ENCODE assay signal across 25 cellular contexts in the genomic region with DNA sequence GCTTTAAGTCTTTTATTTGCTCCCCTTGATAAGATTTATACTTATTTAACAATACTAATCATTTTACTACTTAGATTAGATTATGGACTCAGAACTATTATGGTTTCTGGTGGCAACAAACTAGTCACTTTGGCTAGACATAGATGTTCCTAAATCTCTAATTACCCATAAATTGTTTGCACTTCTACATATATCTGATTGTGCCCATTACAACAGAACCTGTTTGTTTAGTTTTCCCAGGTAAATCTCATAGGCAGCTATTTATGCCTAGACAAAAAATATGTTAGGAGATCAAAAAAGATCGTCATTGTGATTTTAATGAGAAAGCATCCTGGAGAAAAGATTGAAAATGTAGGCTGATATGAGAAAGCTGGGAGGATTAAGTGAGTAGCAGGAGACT.
"Had no signal": no experiment of that assay in that cellular context is flagged by ENCODE, and none has a peak within 500 bp of the region (broad histone marks: within the 10 kb centered on the region; RNA-seq: fewer than 3 reads in every experiment).

No MANE protein-coding gene starts in this region.

- H3K27ac ChIP-seq: HL-60, KMS-11, RWPE1 had no signal

- H3K4me2 ChIP-seq: KMS-11, SK-N-SH had no signal

- H3K4me3 ChIP-seq: K562 had no signal

- H3K9me3 Mint-ChIP-seq: T-cell had no signal

- H3K4me3 Mint-ChIP-seq: IgD-negative memory B cell, T-cell had no signal

- H3K9me3 ChIP-seq: SK-N-SH had no signal

- H3K27me3 Mint-ChIP-seq: IgD-negative memory B cell, T-cell had no signal

- DNase-seq: Kasumi-1, MV-4-11, NCI-H1048, NCI-H1105, NCI-H146, NCI-H1694 treated with DMSO at 0.1 percent for 48 hours, NCI-H1930, NCI-H2081, NCI-H2107, NCI-H226, NCI-H446, NCI-H510A, NCI-H524 treated with DMSO at 0.1 percent for 48 hours, NCI-H69, NCI-H774, SHP77, SK-N-SH, SW 1271, T-cell had no signal

- H3K9ac ChIP-seq: KMS-11, SK-N-SH had no signal

- ATAC-seq: K562, Panc1, T-cell had no signal

- H3K27ac Mint-ChIP-seq: IgD-negative memory B cell, T-cell had no signal

- H3K9me2 ChIP-seq: SK-N-SH had no signal
